8 cellular contexts compared by ENCODE assay signal in genomic region chr7:51141451-51141971, GRCh38.
DNase-seq lines count a peak whose midpoint lies in the region; ATAC-seq and TF ChIP-seq lines count a peak whose summit lies in the region.

No MANE protein-coding gene starts in this region.

- H3K27ac ChIP-seq in PC-9 = no peak overlapping the region

- H3K79me2 ChIP-seq in PC-9 (ENCODE audit: low read depth) = no peaks in the 10 kb centered on the region

- no peak for ATAC-seq in HG03139 (IDR thresholded peaks at IDR 0.05; ENCODE audit: unreplicated experiment)
- no peak for ATAC-seq in HG03095 (IDR thresholded peaks at IDR 0.05; ENCODE audit: unreplicated experiment)

- CTCF ChIA-PET in PC-9 (lab: Charles Lee) = interaction anchor here (0.6 to 3.5 kb wide), 13 partner anchors 8 to 1086 kb away, joined by 3 to 11 read pairs (median 5); no protein-coding TSS in a partner anchor

- DNase-seq in AG09309 (ENCODE audit: low read depth) (no peak), H4 (ENCODE audit: low spot score) (peak; percentile 48), PC-9 (peak in 1 of 2 experiments; percentile 17), fibroblast of pulmonary artery (ENCODE audit: low read depth) (peak; percentile 56), progenitor cell of endocrine pancreas (ENCODE audit: low spot score, unreplicated experiment) (no peak), UCSD-AML1 (lab: John Stamatoyannopoulos, UW; ENCODE audit: unreplicated experiment) (no peak)

- H3K27ac Mint-ChIP-seq in progenitor cell of endocrine pancreas = peak overlapping the region; percentile 27

- peaks cover 4% of the 10 kb centered on the region for H3K9me3 ChIP-seq in PC-9 (ENCODE audit: insufficient read depth, low read depth)

- H3K9me2 ChIP-seq in PC-9 (ENCODE audit: insufficient read depth) = no peaks in the 10 kb centered on the region

- H3K4me1 Mint-ChIP-seq in progenitor cell of endocrine pancreas (ENCODE audit: low read depth) = peaks cover 26% of the 10 kb centered on the region

- no peak overlapping the region for H2AFZ ChIP-seq in PC-9

- POLR2A ChIA-PET in PC-9 (lab: Charles Lee; ENCODE audit: unreplicated experiment) = no interaction called here

- peak; percentile 69 for TF ChIP-seq CTCF in AG09309 (IDR thresholded peaks at IDR 0.05; ENCODE audit: control insufficient read depth, insufficient read depth, low read depth, low read length, missing control alignments)
- peak; percentile 89 for TF ChIP-seq CTCF in PC-9 (conservative IDR thresholded peaks at IDR 0.05)
- TF ChIP-seq CTCF in fibroblast of pulmonary artery (IDR thresholded peaks at IDR 0.05; ENCODE audit: low read length, missing control alignments) = peak; percentile 57
- TF ChIP-seq CTCF in progenitor cell of endocrine pancreas (IDR thresholded peaks at IDR 0.05; ENCODE audit: unreplicated experiment) = peak; percentile 74

- H3K4me2 ChIP-seq in PC-9 = no peak overlapping the region

- H3K4me1 ChIP-seq in PC-9 (replicated peaks; ENCODE audit: insufficient read depth) = peaks cover 11% of the 10 kb centered on the region

- no peaks in the 10 kb centered on the region for H3K27me3 ChIP-seq in PC-9 (ENCODE audit: insufficient read depth, low read depth)

- H4K20me1 ChIP-seq in PC-9 (ENCODE audit: insufficient read depth) = no peaks in the 10 kb centered on the region

- intact Hi-C loops in PC-9 (cut with micrococcal nuclease; ENCODE audit: unreplicated experiment) = loop anchor here (1.0 to 5.0 kb wide), 5 partner anchors 347 to 934 kb away; no protein-coding TSS in a partner anchor

- H3K9me3 Mint-ChIP-seq in progenitor cell of endocrine pancreas (ENCODE audit: low read depth) = peaks cover 3% of the 10 kb centered on the region

- no peak overlapping the region for H3K4me3 Mint-ChIP-seq in progenitor cell of endocrine pancreas (ENCODE audit: low read depth)

- no peaks in the 10 kb centered on the region for H3F3A ChIP-seq in PC-9 (ENCODE audit: insufficient read depth, low read depth)

- H3K36me3 Mint-ChIP-seq in progenitor cell of endocrine pancreas (ENCODE audit: insufficient read depth) = no peaks in the 10 kb centered on the region

- BruUV-seq in PC-9 (replicated peaks; lab: Mats Ljungman, UMichigan) = no TSS peak

- peaks cover 6% of the 10 kb centered on the region for H3K27me3 Mint-ChIP-seq in progenitor cell of endocrine pancreas

- H3K36me3 ChIP-seq in PC-9 (ENCODE audit: low read depth) = no peaks in the 10 kb centered on the region

- H3K4me3 ChIP-seq in AG09309 (ENCODE audit: control insufficient read depth, low read depth, low read length) (no peak overlapping the region), PC-9 (no peak overlapping the region), fibroblast of pulmonary artery (replicated peaks; ENCODE audit: low read depth, low read length) (no peak overlapping the region)

Comparison
In these comparisons a context has a peak if more than half of its experiments do, and no peak if none do; other contexts are left out.
1. DNase-seq: peak in H4 (single experiment) and fibroblast of pulmonary artery (single experiment); none in AG09309 (single experiment), progenitor cell of endocrine pancreas (single experiment) and UCSD-AML1 (single experiment).
2. Peak in every context shown above with its lines, with median percentiles within 50 percentile points of each other: CTCF ChIP-seq.